ENCODE assay signal across 14 cellular contexts in the genomic region with DNA sequence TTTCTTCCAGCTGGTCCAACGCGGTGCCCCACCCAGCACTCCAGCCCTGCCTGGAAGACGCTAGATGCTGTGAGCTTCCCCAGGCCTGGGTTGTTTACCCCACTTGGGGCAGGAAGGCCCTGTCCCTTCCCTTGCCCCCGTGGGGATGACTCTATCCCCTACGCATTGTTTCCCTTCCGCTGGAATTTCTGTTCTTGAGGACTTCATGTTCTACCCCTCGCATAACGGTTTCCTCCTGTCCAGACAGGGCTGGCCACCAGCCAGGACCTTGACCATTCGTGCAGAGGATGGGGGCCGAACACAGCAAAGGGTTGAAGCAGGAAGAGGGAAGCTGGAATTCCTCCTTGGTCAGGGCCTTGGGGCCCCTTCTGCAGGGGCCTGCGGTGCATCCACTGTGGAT. TPM values are rescaled to one million over a fixed set of nuclear protein-coding genes. Genes with fewer than 3 reads are reported as not detected.
DNase-seq lines count a peak whose midpoint lies in the region; ATAC-seq and TF ChIP-seq lines count a peak whose summit lies in the region.
"Had no signal": no experiment of that assay in that cellular context is flagged by ENCODE, and none has a peak within 500 bp of the region (broad histone marks: within the 10 kb centered on the region; RNA-seq: fewer than 3 reads in every experiment).

No MANE protein-coding gene starts in this region.

- no peak for TF ChIP-seq CTCF in Panc1 (IDR thresholded peaks at IDR 0.05)
- no peak for TF ChIP-seq CTCF in fibroblast of mammary gland (conservative IDR thresholded peaks at IDR 0.05; ENCODE audit: control insufficient read depth, insufficient read depth, low read depth, low read length)
- TF ChIP-seq CTCF in lung (IDR thresholded peaks at IDR 0.05; ENCODE audit: control extremely low read depth, extremely low read depth) = no peak

- no peak for DNase-seq in Panc1 (ENCODE audit: low read depth, low spot score)
- DNase-seq in fibroblast of mammary gland (ENCODE audit: low read depth) = peak; percentile 98
- no peak for DNase-seq in lung (ENCODE audit: low spot score)
- peak in 15 of 49 donors; percentile 5 to 40 (median 15) for DNase-seq in substantia nigra (lab: John Stamatoyannopoulos, UW)
- DNase-seq in NCI-H187 (lab: John Stamatoyannopoulos, UW) = no peak
- no peak for DNase-seq in SW480 (ENCODE audit: low spot score)
- DNase-seq: activated CD4-positive, alpha-beta T cell treated with anti-CD3 and anti-CD28 coated beads, Interleukin-2, amount 50 U/mL, for 1 hour; activated gamma-delta T cell treated with Interleukin-2 at 50 U/mL for 16 hours; cortex of kidney; naive thymus-derived CD8-positive, alpha-beta T cell had no signal

- in situ Hi-C loops in Panc1 (cut with HindIII; ENCODE audit: low pct_unique_long_range_greater_than_20kb, low sequenced_read_pairs) = no loop called here

- H3K9me3 ChIP-seq in Panc1 (ENCODE audit: control insufficient read depth, insufficient read depth, low read depth, low read length) (no peaks in the 10 kb centered on the region), lung (ENCODE audit: control insufficient read depth in 2 of 2, insufficient read depth in 1 of 2, low read length in 1 of 2) (no peaks in the 10 kb centered on the region)
- H3K9me3 ChIP-seq: BLaER1 treated with 17β-estradiol and CSF1 and Interleukin-3, amounts not matched to agents 10 nM and 100 nM had no signal

- CTCF ChIA-PET in Panc1 (lab: Charles Lee) = interaction anchor here (0.7 kb wide), 1 partner anchor 316 kb away, joined by 3 read pairs; no protein-coding TSS in a partner anchor

- H3K27ac ChIP-seq in Panc1 (ENCODE audit: low read length) (peak overlapping the region; percentile 45; the same call in 1 of the 2 replicates), lung (ENCODE audit: low read depth in 1 of 2, low read length in 1 of 2) (peak overlapping the region; percentile 72 to 74), substantia nigra (ENCODE audit: low read depth, low read length, poor library complexity, severe bottlenecking) (peak overlapping the region; percentile 41)
- H3K27ac ChIP-seq: BLaER1 treated with 17β-estradiol and CSF1 and Interleukin-3, amounts not matched to agents 10 nM and 100 nM had no signal

- H3K4me3 ChIP-seq in Panc1 (ENCODE audit: low read depth in 2 of 2, low read length in 2 of 2) (no peak overlapping the region), fibroblast of mammary gland (ENCODE audit: control insufficient read depth, low read depth, low read length) (no peak overlapping the region), lung (no peak overlapping the region)
- H3K4me3 ChIP-seq: BLaER1 treated with 17β-estradiol and CSF1 and Interleukin-3, amounts not matched to agents 10 nM and 100 nM had no signal

- no peak for ATAC-seq in Panc1
- ATAC-seq in lung (ENCODE audit: insufficient read depth, low FRiP score) = no peak
- no peak for ATAC-seq in GM21360 (IDR thresholded peaks at IDR 0.05; ENCODE audit: unreplicated experiment)
- ATAC-seq in GM18520 (IDR thresholded peaks at IDR 0.05; ENCODE audit: unreplicated experiment) = no peak
- ATAC-seq: naive thymus-derived CD8-positive, alpha-beta T cell had no signal

- POLR2A ChIA-PET in Panc1 (lab: Charles Lee) = no interaction called here

- H3K36me3 ChIP-seq in Panc1 (ENCODE audit: control insufficient read depth, insufficient read depth, low read length) (no peaks in the 10 kb centered on the region), lung (ENCODE audit: control insufficient read depth in 2 of 2, insufficient read depth in 2 of 2, low read length in 2 of 2) (no peaks in the 10 kb centered on the region)
- H3K36me3 ChIP-seq: BLaER1 treated with 17β-estradiol and CSF1 and Interleukin-3, amounts not matched to agents 10 nM and 100 nM had no signal

- H3K4me1 ChIP-seq in Panc1 (ENCODE audit: control insufficient read depth, insufficient read depth, low read length) (peaks cover 30% of the 10 kb centered on the region), lung (ENCODE audit: control insufficient read depth in 2 of 2, insufficient read depth in 2 of 2, low read length in 2 of 2) (peaks cover 7 to 9% of the 10 kb centered on the region in 2 donors)

- BruUV-seq in Panc1 (replicated peaks; lab: Mats Ljungman, UMichigan) = no TSS peak

- intact Hi-C loops in Panc1 (cut with micrococcal nuclease; ENCODE audit: unreplicated experiment) = no loop called here

- H3K27me3 ChIP-seq in Panc1 (ENCODE audit: control insufficient read depth, insufficient read depth, low read length) (no peaks in the 10 kb centered on the region), lung (ENCODE audit: control insufficient read depth, insufficient read depth) (no peaks in the 10 kb centered on the region)

- 60 to 77% methylated on average over 11 of the region's 11 CpGs for WGBS in lung, 2 donors

RNA-seq across cellular contexts. Expression of a gene that starts 14.7 kb away (rescaled TPM):
- 370 TPM for total RNA-seq in Panc1 (2021; ENCODE audit: unreplicated experiment)
- 482 TPM for polyA plus RNA-seq in Panc1 (2012; ENCODE audit: insufficient read length)
- 10 to 100 TPM; 18.6 to 55.4 TPM for total RNA-seq in lung
- polyA plus RNA-seq in lung = 100 to 1,000 TPM in 1 of 2 donors, 10 to 100 TPM in 1; 12.4 to 436 TPM
- total RNA-seq: T-helper 1 cell treated with Interleukin-12 subunit alpha and Interleukin-12 subunit beta and Interleukin-4 antibody, amounts not matched to agents 30 ng/mL and 1 ng/mL, for 36 hours had no signal
- polyA plus RNA-seq: naive thymus-derived CD8-positive, alpha-beta T cell had no signal

RNA-seq across cellular contexts. Expression of a gene that starts 27.0 kb away (rescaled TPM):
- total RNA-seq in Panc1 (2021; ENCODE audit: unreplicated experiment) (37.4 TPM), lung (10 to 100 TPM; 32.6 to 56.6 TPM)
- 31.8 TPM for polyA plus RNA-seq in Panc1 (2012; ENCODE audit: insufficient read length)
- 10 to 100 TPM; 14.4 to 15.7 TPM for polyA plus RNA-seq in lung

RNA-seq across cellular contexts. Expression of a gene that starts 42.0 kb away (rescaled TPM):
- total RNA-seq in Panc1 (2021; ENCODE audit: unreplicated experiment) = 74.2 TPM
- 152 TPM for polyA plus RNA-seq in Panc1 (2012; ENCODE audit: insufficient read length)
- 10 to 100 TPM; 42.7 to 74.7 TPM for total RNA-seq in lung
- 10 to 100 TPM; 54.9 to 66.9 TPM for polyA plus RNA-seq in lung

RNA-seq across cellular contexts. Expression of a gene that starts 53.1 kb away (rescaled TPM):
- total RNA-seq in Panc1 (2021; ENCODE audit: unreplicated experiment) (4.4 TPM), lung (1 to 10 TPM in 1 of 2 donors, under 1 TPM in 1; 0.55 to 1.4 TPM)
- 10.8 TPM for polyA plus RNA-seq in Panc1 (2012; ENCODE audit: insufficient read length)
- polyA plus RNA-seq in lung = under 1 TPM; 0.08 to 0.29 TPM
- total RNA-seq: naive thymus-derived CD8-positive, alpha-beta T cell had no signal
- polyA plus RNA-seq: naive thymus-derived CD8-positive, alpha-beta T cell had no signal
